Comparison of ENCODE assay signal across 22 cellular contexts in genomic region chr7:81002471-81002870, GRCh38.
"Had no signal": no experiment of that assay in that cellular context is flagged by ENCODE, and none has a peak within 500 bp of the region (broad histone marks: within the 10 kb centered on the region; RNA-seq: fewer than 3 reads in every experiment).

No MANE protein-coding gene starts in this region.

- H3K4me1 ChIP-seq: left lung, lower lobe of right lung, right atrium auricular region, testis, transverse colon had no signal

- H3K27me3 Mint-ChIP-seq: activated CD4-positive, alpha-beta memory T cell treated with anti-CD3 and anti-CD28 coated beads for 36 hours; activated CD4-positive, alpha-beta T cell treated with anti-CD3 and anti-CD28 coated beads, Interleukin-2, amount 10 ng/mL, durations not matched to agents 24 days and 14 days; activated naive CD4-positive, alpha-beta T cell treated with anti-CD3 and anti-CD28 coated beads, Interleukin-2, amount 10 ng/mL, durations not matched to agents 7 days and 5 days; activated naive CD8-positive, alpha-beta T cell treated with anti-CD3 and anti-CD28 coated beads, Interleukin-2, amount 10 ng/mL, durations not matched to agents 7 days and 5 days; natural killer cell treated with Interleukin-12 subunit alpha and Interleukin-12 subunit beta and Interleukin-15 and Interleukin-18, amount 100 ng/mL, for 72 hours had no signal

- DNase-seq: activated CD4-positive, alpha-beta memory T cell treated with anti-CD3 and anti-CD28 coated beads for 36 hours; activated CD4-positive, alpha-beta T cell treated with anti-CD3 and anti-CD28 coated beads, Interleukin-2, amount 10 ng/mL, durations not matched to agents 24 days and 14 days; activated CD4-positive, CD25-positive, alpha-beta regulatory T cell treated with anti-CD3 and anti-CD28 coated beads, Interleukin-2, amount 50 U/mL, for 72 hours; activated CD8-positive, alpha-beta memory T cell treated with anti-CD3 and anti-CD28 coated beads, Interleukin-2, amount 50 U/mL, for 4 hours; activated gamma-delta T cell; activated naive CD4-positive, alpha-beta T cell treated with anti-CD3 and anti-CD28 coated beads, Interleukin-2, amount 10 ng/mL, durations not matched to agents 7 days and 5 days; activated naive CD8-positive, alpha-beta T cell treated with anti-CD3 and anti-CD28 coated beads, Interleukin-2, amount 10 ng/mL, durations not matched to agents 7 days and 5 days; activated T-cell treated with anti-CD3 and anti-CD28 coated beads, Interleukin-2, amount 50 U/mL, for 1 hour; amniotic stem cell; brain microvascular endothelial cell; foreskin melanocyte; kidney glomerular epithelial cell; left lung; lower lobe of right lung; mesenchymal stem cell; stimulated activated CD4-positive, alpha-beta T cell treated with anti-CD3 and anti-CD28 coated beads, Interleukin-15, amount 100 ng/mL, for 24 hours; stimulated activated CD4-positive, alpha-beta T cell treated with anti-CD3 and anti-CD28 coated beads, Interleukin-2, amount 100 ng/mL, for 24 hours; stimulated activated naive CD4-positive, alpha-beta T cell treated with Interleukin-2 at 50 U/mL for 16 hours; testis; transverse colon had no signal

- H3K27ac Mint-ChIP-seq: activated CD4-positive, alpha-beta memory T cell treated with anti-CD3 and anti-CD28 coated beads for 36 hours; activated CD4-positive, alpha-beta T cell treated with anti-CD3 and anti-CD28 coated beads, Interleukin-2, amount 10 ng/mL, durations not matched to agents 24 days and 14 days; activated naive CD4-positive, alpha-beta T cell treated with anti-CD3 and anti-CD28 coated beads, Interleukin-2, amount 10 ng/mL, durations not matched to agents 7 days and 5 days; activated naive CD8-positive, alpha-beta T cell treated with anti-CD3 and anti-CD28 coated beads, Interleukin-2, amount 10 ng/mL, durations not matched to agents 7 days and 5 days; natural killer cell treated with Interleukin-12 subunit alpha and Interleukin-12 subunit beta and Interleukin-15 and Interleukin-18, amount 100 ng/mL, for 72 hours had no signal

- H3K9me3 ChIP-seq: lower lobe of right lung, right atrium auricular region, testis, transverse colon had no signal

- H3K4me3 Mint-ChIP-seq: activated CD4-positive, alpha-beta memory T cell treated with anti-CD3 and anti-CD28 coated beads for 36 hours; activated CD4-positive, alpha-beta T cell treated with anti-CD3 and anti-CD28 coated beads, Interleukin-2, amount 10 ng/mL, durations not matched to agents 24 days and 14 days; activated naive CD4-positive, alpha-beta T cell treated with anti-CD3 and anti-CD28 coated beads, Interleukin-2, amount 10 ng/mL, durations not matched to agents 7 days and 5 days; activated naive CD8-positive, alpha-beta T cell treated with anti-CD3 and anti-CD28 coated beads, Interleukin-2, amount 10 ng/mL, durations not matched to agents 7 days and 5 days; natural killer cell treated with Interleukin-12 subunit alpha and Interleukin-12 subunit beta and Interleukin-15 and Interleukin-18, amount 100 ng/mL, for 72 hours had no signal

- H3K36me3 ChIP-seq: brain microvascular endothelial cell, left lung, lower lobe of right lung, right atrium auricular region, transverse colon had no signal

- H3K36me3 Mint-ChIP-seq: activated CD4-positive, alpha-beta memory T cell treated with anti-CD3 and anti-CD28 coated beads for 36 hours; activated naive CD4-positive, alpha-beta T cell treated with anti-CD3 and anti-CD28 coated beads, Interleukin-2, amount 10 ng/mL, durations not matched to agents 7 days and 5 days; activated naive CD8-positive, alpha-beta T cell treated with anti-CD3 and anti-CD28 coated beads, Interleukin-2, amount 10 ng/mL, durations not matched to agents 7 days and 5 days; natural killer cell treated with Interleukin-12 subunit alpha and Interleukin-12 subunit beta and Interleukin-15 and Interleukin-18, amount 100 ng/mL, for 72 hours had no signal

- H3K4me1 Mint-ChIP-seq: activated CD4-positive, alpha-beta T cell treated with anti-CD3 and anti-CD28 coated beads, Interleukin-2, amount 10 ng/mL, durations not matched to agents 24 days and 14 days; activated naive CD4-positive, alpha-beta T cell treated with anti-CD3 and anti-CD28 coated beads, Interleukin-2, amount 10 ng/mL, durations not matched to agents 7 days and 5 days; activated naive CD8-positive, alpha-beta T cell treated with anti-CD3 and anti-CD28 coated beads, Interleukin-2, amount 10 ng/mL, durations not matched to agents 7 days and 5 days had no signal

- H3K4me3 ChIP-seq: left lung, lower lobe of right lung, right atrium auricular region, testis, transverse colon had no signal

- H3K27ac ChIP-seq: brain microvascular endothelial cell, left lung, lower lobe of right lung, right atrium auricular region, testis, transverse colon had no signal

- H3K27me3 ChIP-seq: brain microvascular endothelial cell, left lung, right atrium auricular region, testis, transverse colon had no signal

- H3K9me3 Mint-ChIP-seq: activated CD4-positive, alpha-beta T cell treated with anti-CD3 and anti-CD28 coated beads, Interleukin-2, amount 10 ng/mL, durations not matched to agents 24 days and 14 days; activated naive CD8-positive, alpha-beta T cell treated with anti-CD3 and anti-CD28 coated beads, Interleukin-2, amount 10 ng/mL, durations not matched to agents 7 days and 5 days had no signal
